Comparison of ENCODE assay signal across 10 cellular contexts in genomic region chr19:10752237-10752912, GRCh38. TPM values are rescaled to one million over a fixed set of nuclear protein-coding genes. Genes with fewer than 3 reads are reported as not detected.
A peak's percentile ranks its signal among the peaks of the same experiment; 100 is the strongest.
DNase-seq lines count a peak whose midpoint lies in the region; ATAC-seq and TF ChIP-seq lines count a peak whose summit lies in the region.
"Had no signal": no experiment of that assay in that cellular context is flagged by ENCODE, and none has a peak within 500 bp of the region (broad histone marks: within the 10 kb centered on the region; RNA-seq: fewer than 3 reads in every experiment).

No MANE protein-coding gene starts in this region.

- H3K4me1 ChIP-seq in endodermal cell (ENCODE audit: control insufficient read depth, insufficient read depth, low read length), result no peaks in the 10 kb centered on the region
- H3K4me1 ChIP-seq in mucosa of rectum (ENCODE audit: control insufficient read depth in 2 of 2, insufficient read depth in 2 of 2, low read length in 2 of 2), result peaks cover 52 to 61% of the 10 kb centered on the region in 2 donors
- peaks cover 0 to 56% (median 19%) of the 10 kb centered on the region in 4 donors for H3K4me1 ChIP-seq in tibial nerve

- no peaks in the 10 kb centered on the region for H3K9me3 Mint-ChIP-seq in activated T-cell treated with anti-CD3 and anti-CD28 coated beads, Interleukin-2, amount 50 U/mL, for 72 hours
- no peaks in the 10 kb centered on the region for H3K9me3 Mint-ChIP-seq in endodermal cell

- H3K4me1 Mint-ChIP-seq in activated T-cell treated with anti-CD3 and anti-CD28 coated beads, Interleukin-2, amount 50 U/mL, for 72 hours (ENCODE audit: low read depth), result peaks cover 98% of the 10 kb centered on the region
- H3K4me1 Mint-ChIP-seq in endodermal cell, result peaks cover 16% of the 10 kb centered on the region

- no peaks in the 10 kb centered on the region for H3K27me3 Mint-ChIP-seq in activated T-cell treated with anti-CD3 and anti-CD28 coated beads, Interleukin-2, amount 50 U/mL, for 72 hours (ENCODE audit: low read depth)
- no peaks in the 10 kb centered on the region for H3K27me3 Mint-ChIP-seq in endodermal cell (ENCODE audit: insufficient read depth)

- H3K4me3 ChIP-seq in endodermal cell (ENCODE audit: low read length) (no peak overlapping the region), mucosa of rectum (ENCODE audit: low read length in 2 of 2) (no peak overlapping the region), tibial nerve (no peak overlapping the region)

- no peaks in the 10 kb centered on the region for H3K9me3 ChIP-seq in endodermal cell (ENCODE audit: control insufficient read depth, low read length)
- H3K9me3 ChIP-seq in mucosa of rectum (ENCODE audit: control insufficient read depth in 2 of 2, low read length in 2 of 2), result no peaks in the 10 kb centered on the region
- H3K9me3 ChIP-seq in tibial nerve, result no peaks in the 10 kb centered on the region

- no peak overlapping the region for H3K9ac ChIP-seq in endodermal cell (ENCODE audit: extremely low read depth, low read length, poor library complexity, severe bottlenecking)
- peak overlapping the region; percentile 52 to 82 for H3K9ac ChIP-seq in mucosa of rectum (ENCODE audit: low read depth in 1 of 2, low read length in 2 of 2)

- ATAC-seq in activated T-cell treated with anti-CD3 and anti-CD28 coated beads, Interleukin-2, amount 50 U/mL, for 72 hours (replicated peaks in 1 of 2), result no peak
- no peak for ATAC-seq in GM18868 (IDR thresholded peaks at IDR 0.05; ENCODE audit: unreplicated experiment)

- H3K27ac Mint-ChIP-seq in activated T-cell treated with anti-CD3 and anti-CD28 coated beads, Interleukin-2, amount 50 U/mL, for 72 hours, result peak overlapping the region; percentile 54
- peak overlapping the region; percentile 41 for H3K27ac Mint-ChIP-seq in endodermal cell

- TF ChIP-seq CTCF in endodermal cell (conservative IDR thresholded peaks at IDR 0.05) (no peak), tibial nerve (IDR thresholded peaks at IDR 0.05) (no peak)

- peaks cover 5% of the 10 kb centered on the region for H3K36me3 ChIP-seq in endodermal cell (ENCODE audit: control insufficient read depth, insufficient read depth, low read length)
- H3K36me3 ChIP-seq in mucosa of rectum (ENCODE audit: control insufficient read depth in 2 of 2, insufficient read depth in 2 of 2, low read length in 2 of 2), result peaks cover 5 to 7% of the 10 kb centered on the region in 2 donors
- no peaks in the 10 kb centered on the region for H3K36me3 ChIP-seq in tibial nerve

- no peak overlapping the region for H3K4me3 Mint-ChIP-seq in activated T-cell treated with anti-CD3 and anti-CD28 coated beads, Interleukin-2, amount 50 U/mL, for 72 hours
- no peak overlapping the region for H3K4me3 Mint-ChIP-seq in endodermal cell

- no peak for DNase-seq in activated T-cell treated with anti-CD3 and anti-CD28 coated beads, Interleukin-2, amount 50 U/mL, for 72 hours
- DNase-seq in activated T-cell treated with anti-CD3 and anti-CD28 coated beads for 4 hours, result no peak
- DNase-seq in endodermal cell, result no peak
- DNase-seq in tibial nerve (ENCODE audit: low spot score in 2 of 2), result no peak
- DNase-seq in activated CD4-positive, CD25-positive, alpha-beta regulatory T cell treated with anti-CD3 and anti-CD28 coated beads, Interleukin-2, amount 50 U/mL, for 72 hours, result no peak
- DNase-seq in NCI-H1436 (lab: John Stamatoyannopoulos, UW), result no peak
- DNase-seq: GOT3, NCI-H187 treated with DMSO at 0.1 percent for 48 hours had no signal

- H3K27me3 ChIP-seq in endodermal cell (ENCODE audit: control insufficient read depth, insufficient read depth, low read length, poor library complexity, severe bottlenecking), result no peaks in the 10 kb centered on the region
- H3K27me3 ChIP-seq in mucosa of rectum (ENCODE audit: control insufficient read depth in 2 of 2, insufficient read depth in 2 of 2, low read length in 2 of 2), result no peaks in the 10 kb centered on the region
- no peaks in the 10 kb centered on the region for H3K27me3 ChIP-seq in tibial nerve

- no peaks in the 10 kb centered on the region for H3K36me3 Mint-ChIP-seq in activated T-cell treated with anti-CD3 and anti-CD28 coated beads, Interleukin-2, amount 50 U/mL, for 72 hours (ENCODE audit: insufficient read depth in 2 of 2)
- H3K36me3 Mint-ChIP-seq in endodermal cell (ENCODE audit: low read depth), result peaks cover 5% of the 10 kb centered on the region

- TF ChIP-seq EP300 in tibial nerve (IDR thresholded peaks at IDR 0.05), result no peak

- 93 to 100% methylated on average over 2 to 8 of the region's 8 CpGs for WGBS in endodermal cell (ENCODE audit: insufficient coverage in 1 of 2, insufficient read length in 1 of 2), 2 experiments
- WGBS in tibial nerve, 2 donors, result 72 to 87% methylated on average over 7 to 8 of the region's 8 CpGs

- TF ChIP-seq POLR2A in tibial nerve (IDR thresholded peaks at IDR 0.05), result no peak

- no peak overlapping the region for H3K27ac ChIP-seq in endodermal cell (ENCODE audit: low read depth, low read length)
- H3K27ac ChIP-seq in mucosa of rectum (ENCODE audit: low read depth in 2 of 2, low read length in 2 of 2), result peak overlapping the region; percentile 97 to 99
- peak overlapping the region in 3 of 4 donors; percentile 73 to 77 (median 74) for H3K27ac ChIP-seq in tibial nerve

RNA-seq across cellular contexts. Expression of gene DNM2, which starts 34.5 kb away (rescaled TPM):
- total RNA-seq in activated T-cell treated with anti-CD3 and anti-CD28 coated beads, Interleukin-2, amount 50 U/mL, for 72 hours, result 100 to 1,000 TPM; 241 to 266 TPM
- total RNA-seq in endodermal cell (100 to 1,000 TPM; 118 to 136 TPM), tibial nerve (100 to 1,000 TPM in 3 of 4 donors, 10 to 100 TPM in 1; 99.4 to 220 (median 140) TPM)
- 79.4 TPM for polyA plus RNA-seq in endodermal cell (2013, experiment 1 of 2)
- polyA plus RNA-seq in endodermal cell (2013, experiment 2 of 2), result 78.8 TPM

RNA-seq across cellular contexts. Expression of gene QTRT1, which starts 51.1 kb away (rescaled TPM):
- total RNA-seq in activated T-cell treated with anti-CD3 and anti-CD28 coated beads, Interleukin-2, amount 50 U/mL, for 72 hours, result 10 to 100 TPM; 48.9 to 49.5 TPM
- total RNA-seq in endodermal cell (10 to 100 TPM; 36.8 to 40.0 TPM), tibial nerve (100 to 1,000 TPM in 1 of 4 donors, 10 to 100 TPM in 3; 43.7 to 134 (median 65.3) TPM)
- 30.3 TPM for polyA plus RNA-seq in endodermal cell (2013, experiment 1 of 2)
- polyA plus RNA-seq in endodermal cell (2013, experiment 2 of 2), result 30.3 TPM
